In the genomic region with DNA sequence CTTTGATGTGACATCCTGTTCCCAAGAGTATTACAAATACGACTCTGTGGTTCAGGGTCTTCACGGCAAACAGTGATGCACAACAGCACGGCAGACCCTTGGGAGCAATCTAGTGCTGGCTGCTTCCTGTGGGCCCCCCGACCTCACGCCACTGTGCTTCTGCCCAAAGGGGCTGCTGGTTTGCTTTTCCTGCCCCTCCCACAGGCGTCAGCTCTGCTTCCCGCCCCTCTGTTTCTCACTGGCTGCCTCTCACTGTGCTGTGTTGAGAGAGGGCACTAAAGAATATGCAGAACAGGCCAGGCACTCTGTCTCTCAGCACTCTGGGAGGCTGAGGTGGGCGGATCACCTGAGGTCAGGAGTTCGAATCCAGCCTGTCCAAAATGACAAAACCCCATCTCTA, we compare ENCODE assay signal across 25 cellular contexts.
DNase-seq lines count a peak whose midpoint lies in the region; FAIRE-seq and TF ChIP-seq lines count a peak whose summit lies in the region.
"Had no signal": no experiment of that assay in that cellular context is flagged by ENCODE, and none has a peak within 500 bp of the region (broad histone marks: within the 10 kb centered on the region; RNA-seq: fewer than 3 reads in every experiment).

No MANE protein-coding gene starts in this region.

- H4K91ac ChIP-seq in neuronal stem cell (ENCODE audit: low read depth, low read length, poor library complexity): no peak overlapping the region
- H4K91ac ChIP-seq in trophoblast cell (ENCODE audit: low read depth, low read length): no peak overlapping the region

- H2BK12ac ChIP-seq in neuronal stem cell (ENCODE audit: low read length): no peak overlapping the region
- no peak overlapping the region for H2BK12ac ChIP-seq in trophoblast cell (ENCODE audit: low read length)

- no peaks in the 10 kb centered on the region for H3K9me3 ChIP-seq in esophagus muscularis mucosa
- no peaks in the 10 kb centered on the region for H3K9me3 ChIP-seq in neuronal stem cell (replicated peaks in 1 of 2; ENCODE audit: control insufficient read depth in 2 of 2, insufficient read depth in 1 of 2, low read depth in 1 of 2, low read length in 2 of 2)
- H3K9me3 ChIP-seq in trophoblast cell (ENCODE audit: insufficient read depth, low read depth, low read length): no peaks in the 10 kb centered on the region
- H3K9me3 ChIP-seq: Caco-2 had no signal

- H3K79me1 ChIP-seq in neuronal stem cell (ENCODE audit: low read depth, low read length) (no peaks in the 10 kb centered on the region), trophoblast cell (ENCODE audit: low read length) (no peaks in the 10 kb centered on the region)

- peak overlapping the region; percentile 63 for H3K14ac ChIP-seq in neuronal stem cell (ENCODE audit: low read length)
- no peak overlapping the region for H3K14ac ChIP-seq in trophoblast cell (ENCODE audit: low read length)

- H2BK15ac ChIP-seq in neuronal stem cell (ENCODE audit: low read length): no peak overlapping the region

- H3K4me3 ChIP-seq in NB4 (ENCODE audit: low read depth, low read length) (no peak overlapping the region), esophagus muscularis mucosa (no peak overlapping the region), neuronal stem cell (ENCODE audit: low read length in 2 of 2) (no peak overlapping the region), trophoblast cell (ENCODE audit: low read depth, low read length) (no peak overlapping the region)
- H3K4me3 ChIP-seq: PC-9, SK-N-MC had no signal

- intact Hi-C loops in esophagus muscularis mucosa (cut with DNase I): no loop called here

- H3K27me3 ChIP-seq in esophagus muscularis mucosa: no peaks in the 10 kb centered on the region
- H3K27me3 ChIP-seq in neuronal stem cell (ENCODE audit: control insufficient read depth in 3 of 3, insufficient read depth in 3 of 3, low read depth in 1 of 3, low read length in 3 of 3): no peaks in the 10 kb centered on the region
- no peaks in the 10 kb centered on the region for H3K27me3 ChIP-seq in trophoblast cell (ENCODE audit: insufficient read depth, low read length)

- no peak for TF ChIP-seq EP300 in esophagus muscularis mucosa (IDR thresholded peaks at IDR 0.05)

- H3K9ac ChIP-seq in neuronal stem cell (ENCODE audit: low read depth, low read length, poor library complexity) (no peak overlapping the region), trophoblast cell (ENCODE audit: low read length) (no peak overlapping the region)

- H3K36me3 ChIP-seq in esophagus muscularis mucosa: no peaks in the 10 kb centered on the region
- H3K36me3 ChIP-seq in neuronal stem cell (replicated peaks in 1 of 2; ENCODE audit: control insufficient read depth in 2 of 2, insufficient read depth in 2 of 2, low read length in 2 of 2): no peaks in the 10 kb centered on the region
- no peaks in the 10 kb centered on the region for H3K36me3 ChIP-seq in trophoblast cell (ENCODE audit: control insufficient read depth in 1 of 2, insufficient read depth in 2 of 2, low read length in 2 of 2)

- no peak for FAIRE-seq in RCC 7860 (lab: Jason Lieb, UNC)
- FAIRE-seq: A204.1, GM12891, H1 had no signal

- H3K27ac ChIP-seq in esophagus muscularis mucosa (replicated peaks in 1 of 4) (no peak overlapping the region), neuronal stem cell (replicated peaks; ENCODE audit: low read length) (no peak overlapping the region), trophoblast cell (ENCODE audit: low read depth, low read length) (no peak overlapping the region)
- H3K27ac ChIP-seq: PC-9, RWPE1, SK-N-MC had no signal

- DNase-seq in CMK (ENCODE audit: low read depth): peak; percentile 22
- DNase-seq in NB4 (ENCODE audit: low read depth): peak; percentile 81
- peak; percentile 21 for DNase-seq in esophagus muscularis mucosa (ENCODE audit: extremely low spot score)
- no peak for DNase-seq in neuronal stem cell (ENCODE audit: low spot score)
- DNase-seq in RCC 7860 (ENCODE audit: low spot score): no peak
- no peak for DNase-seq in epidermal melanocyte (ENCODE audit: insufficient read length, low spot score)
- no peak for DNase-seq in trophoblast cell
- DNase-seq: Caco-2; CD4-positive, alpha-beta memory T cell; EL; GDM1; NCI-H1105 treated with DMSO at 0.1 percent for 48 hours; NCI-H146; NCI-H2029; NCI-H446 treated with DMSO at 0.1 percent for 48 hours; NCI-H526; NCI-H82; NK-92 treated with Interleukin-12 subunit alpha and Interleukin-12 subunit beta, amount 100 ng/mL, for 24 hours; PC-9; SHP77 treated with DMSO at 0.1 percent for 48 hours had no signal

- H3K4me1 ChIP-seq in esophagus muscularis mucosa: no peaks in the 10 kb centered on the region
- peaks cover 0 to 3% of the 10 kb centered on the region in 2 donors for H3K4me1 ChIP-seq in neuronal stem cell (ENCODE audit: control insufficient read depth in 2 of 2, insufficient read depth in 1 of 2, low read depth in 1 of 2, low read length in 2 of 2)
- H3K4me1 ChIP-seq in trophoblast cell (ENCODE audit: control insufficient read depth in 1 of 2, insufficient read depth in 2 of 2, low read length in 2 of 2): peaks cover 2 to 3% of the 10 kb centered on the region in 2 experiments
- H3K4me1 ChIP-seq: Caco-2 had no signal

- 67% methylated on average over 9 of the region's 9 CpGs for WGBS in esophagus muscularis mucosa
- no CpG with 5 or more reads among the region's 9 CpGs for WGBS in neuronal stem cell (ENCODE audit: extremely low coverage in 2 of 2, insufficient read length in 2 of 2, insufficient replicate concordance in 1 of 2), 2 donors
- WGBS in trophoblast cell (ENCODE audit: extremely low coverage, insufficient coverage, insufficient read length): no CpG with 5 or more reads among the region's 9 CpGs

- H4K8ac ChIP-seq in neuronal stem cell (ENCODE audit: low read depth, low read length) (no peak overlapping the region), trophoblast cell (ENCODE audit: low read depth, low read length) (no peak overlapping the region)

- H2AK5ac ChIP-seq in neuronal stem cell (ENCODE audit: low read depth, low read length): no peak overlapping the region
- no peak overlapping the region for H2AK5ac ChIP-seq in trophoblast cell (ENCODE audit: low read length)

- no peak for TF ChIP-seq CTCF in NB4 (IDR thresholded peaks at IDR 0.05; ENCODE audit: low read depth, low read length)
- TF ChIP-seq CTCF in esophagus muscularis mucosa (IDR thresholded peaks at IDR 0.05): no peak

- H3K4ac ChIP-seq in neuronal stem cell (ENCODE audit: low read length) (no peak overlapping the region), trophoblast cell (ENCODE audit: low read depth, low read length) (no peak overlapping the region)

- TF ChIP-seq POLR2A in NB4 (IDR thresholded peaks at IDR 0.05; ENCODE audit: extremely low read depth, insufficient read length) (no peak), esophagus muscularis mucosa (IDR thresholded peaks at IDR 0.05; ENCODE audit: low read depth) (no peak)

- H2AFZ ChIP-seq in neuronal stem cell (ENCODE audit: low read length) (no peak overlapping the region), trophoblast cell (ENCODE audit: insufficient read depth, low read length, poor library complexity) (no peak overlapping the region)
- H2AFZ ChIP-seq: PC-9 had no signal

- H3K4me2 ChIP-seq in neuronal stem cell (ENCODE audit: insufficient read depth, low read length, poor library complexity, severe bottlenecking): no peak overlapping the region
- H3K4me2 ChIP-seq in trophoblast cell (ENCODE audit: low read length): no peak overlapping the region
- H3K4me2 ChIP-seq: PC-9 had no signal

- H2BK5ac ChIP-seq in neuronal stem cell (ENCODE audit: low read length) (no peak overlapping the region), trophoblast cell (ENCODE audit: low read depth, low read length, poor library complexity) (no peak overlapping the region)

- H3K79me2 ChIP-seq in trophoblast cell (ENCODE audit: control insufficient read depth, insufficient read depth, low read length, poor library complexity): no peaks in the 10 kb centered on the region

- H4K12ac ChIP-seq in trophoblast cell (ENCODE audit: low read depth, low read length): no peak overlapping the region

- no peak overlapping the region for H3K23ac ChIP-seq in neuronal stem cell (ENCODE audit: low read depth, low read length, poor library complexity)
- no peak overlapping the region for H3K23ac ChIP-seq in trophoblast cell (ENCODE audit: low read length)

- no peak overlapping the region for H3K18ac ChIP-seq in neuronal stem cell (ENCODE audit: low read length)
- H3K18ac ChIP-seq in trophoblast cell (ENCODE audit: low read length): no peak overlapping the region

- H2BK120ac ChIP-seq in neuronal stem cell (ENCODE audit: low read depth, low read length): no peak overlapping the region
- no peak overlapping the region for H2BK120ac ChIP-seq in trophoblast cell (ENCODE audit: insufficient read depth, low read length, poor library complexity)

Comparison
In these comparisons a context has a peak if more than half of its experiments do, and no peak if none do; other contexts are left out.
1. DNase-seq: peak in CMK (single experiment), NB4 (single experiment) and esophagus muscularis mucosa (single experiment); none in neuronal stem cell (single experiment), RCC 7860 (single experiment), epidermal melanocyte (single experiment) and trophoblast cell (0 of 2).